Comparison of ENCODE assay signal across 8 cellular contexts in genomic region chr19:5691205-5691929, GRCh38. TPM values are rescaled to one million over a fixed set of nuclear protein-coding genes. Genes with fewer than 3 reads are reported as not detected.
DNase-seq lines count a peak whose midpoint lies in the region; ATAC-seq and TF ChIP-seq lines count a peak whose summit lies in the region.

No MANE protein-coding gene starts in this region.

- peaks cover 55% of the 10 kb centered on the region for H3K36me3 ChIP-seq in RWPE2 (ENCODE audit: low read depth)
- H3K36me3 ChIP-seq in ascending aorta: peaks cover 47 to 49% of the 10 kb centered on the region in 2 donors

- no peaks in the 10 kb centered on the region for H3K9me3 ChIP-seq in RWPE2 (ENCODE audit: severe bottlenecking)
- no peaks in the 10 kb centered on the region for H3K9me3 ChIP-seq in ascending aorta

- peak overlapping the region; percentile 96 for H3K27ac Mint-ChIP-seq in activated CD4-positive, alpha-beta T cell treated with anti-CD3 and anti-CD28 coated beads for 36 hours

- no peaks in the 10 kb centered on the region for H3K9me3 Mint-ChIP-seq in activated CD4-positive, alpha-beta T cell treated with anti-CD3 and anti-CD28 coated beads for 36 hours (ENCODE audit: low read depth)

- H3K4me1 Mint-ChIP-seq in activated CD4-positive, alpha-beta T cell treated with anti-CD3 and anti-CD28 coated beads for 36 hours: peaks cover 21% of the 10 kb centered on the region

- DNase-seq in activated CD4-positive, alpha-beta T cell treated with anti-CD3 and anti-CD28 coated beads for 36 hours: peak; percentile 86
- no peak for DNase-seq in activated CD4-positive, alpha-beta T cell treated with anti-CD3 and anti-CD28 coated beads for 1 hour
- no peak for DNase-seq in RWPE2 (ENCODE audit: low spot score)
- no peak for DNase-seq in ascending aorta (ENCODE audit: low spot score in 2 of 2)
- peak; percentile 68 for DNase-seq in stimulated activated CD4-positive, alpha-beta T cell treated with anti-CD3 and anti-CD28 coated beads, Interleukin-12 subunit alpha, Interleukin-12 subunit beta, amount 100 ng/mL, for 4 hours

- TF ChIP-seq CTCF in RWPE2 (IDR thresholded peaks at IDR 0.05; ENCODE audit: poor library complexity, severe bottlenecking) (no peak), ascending aorta (IDR thresholded peaks at IDR 0.05) (no peak)

- CTCF ChIA-PET in activated CD4-positive, alpha-beta T cell treated with anti-CD3 and anti-CD28 coated beads for 36 hours (lab: Charles Lee): interaction anchor here (0.5 to 1.6 kb wide), 5 partner anchors 27 to 1675 kb away, joined by 3 to 9 read pairs (median 3); partner anchors contain the start of genes CATSPERD, LONP1, SAFB and SAFB2

- H3K4me1 ChIP-seq in RWPE2 (ENCODE audit: insufficient read depth, poor library complexity, severe bottlenecking): no peaks in the 10 kb centered on the region
- peaks cover 5 to 12% of the 10 kb centered on the region in 2 donors for H3K4me1 ChIP-seq in ascending aorta

- peak overlapping the region; percentile 100 for H3K4me3 Mint-ChIP-seq in activated CD4-positive, alpha-beta T cell treated with anti-CD3 and anti-CD28 coated beads for 36 hours

- peak; percentile 4 for ATAC-seq in activated CD4-positive, alpha-beta T cell treated with anti-CD3 and anti-CD28 coated beads for 36 hours
- peak; percentile 2; the same call in 1 of the 3 replicates for ATAC-seq in RWPE2 (ENCODE audit: low read depth)
- no peak for ATAC-seq in GM21367 (IDR thresholded peaks at IDR 0.05; ENCODE audit: unreplicated experiment)
- no peak for ATAC-seq in HG02884 (IDR thresholded peaks at IDR 0.05; ENCODE audit: unreplicated experiment)

- peaks cover 51% of the 10 kb centered on the region for H3K36me3 Mint-ChIP-seq in activated CD4-positive, alpha-beta T cell treated with anti-CD3 and anti-CD28 coated beads for 36 hours (ENCODE audit: low read depth)

- intact Hi-C loops in activated CD4-positive, alpha-beta T cell treated with anti-CD3 and anti-CD28 coated beads for 36 hours (cut with DNase I, micrococcal nuclease): loop anchor here in 1 of 2 experiments (2.0 kb wide), 1 partner anchor 99 kb away; the partner anchor contains the start of gene DUS3L
- intact Hi-C loops in ascending aorta (cut with DNase I): loop anchor here (2.0 kb wide), 1 partner anchor 69 kb away; the partner anchor contains the start of genes SAFB and SAFB2

- peak overlapping the region; percentile 62 for H3K4me3 ChIP-seq in RWPE2 (ENCODE audit: severe bottlenecking)
- H3K4me3 ChIP-seq in ascending aorta: peak overlapping the region; percentile 65 to 70
- peak overlapping the region; percentile 97 for H3K4me3 ChIP-seq in iPS-11a (ENCODE audit: low read depth, low read length)

- no peaks in the 10 kb centered on the region for H3K27me3 Mint-ChIP-seq in activated CD4-positive, alpha-beta T cell treated with anti-CD3 and anti-CD28 coated beads for 36 hours

- no peaks in the 10 kb centered on the region for H3K27me3 ChIP-seq in RWPE2 (ENCODE audit: insufficient read depth, poor library complexity, severe bottlenecking)
- H3K27me3 ChIP-seq in ascending aorta: no peaks in the 10 kb centered on the region

- POLR2A ChIA-PET in activated CD4-positive, alpha-beta T cell treated with anti-CD3 and anti-CD28 coated beads for 36 hours (lab: Charles Lee): interaction anchor here (0.6 to 1.8 kb wide), 7 partner anchors 16 to 824 kb away, joined by 3 to 20 read pairs (median 3); partner anchors contain the start of genes CATSPERD, DUS3L, LONP1 and PLIN3

- H3K27ac ChIP-seq in RWPE2 (ENCODE audit: poor library complexity, severe bottlenecking): peak overlapping the region; percentile 89
- peak overlapping the region; percentile 85 to 88 for H3K27ac ChIP-seq in ascending aorta

RNA-seq across cellular contexts. Expression of gene RPL36, which starts 1.3 kb away (rescaled TPM):
- total RNA-seq in activated CD4-positive, alpha-beta T cell treated with anti-CD3 and anti-CD28 coated beads for 36 hours: 1,000 to 10,000 TPM; 1,452 to 1,530 TPM
- 885 TPM for total RNA-seq in ascending aorta

RNA-seq across cellular contexts. Expression of gene HSD11B1L, which starts 10.5 kb away (rescaled TPM):
- total RNA-seq in activated CD4-positive, alpha-beta T cell treated with anti-CD3 and anti-CD28 coated beads for 36 hours: 1 to 10 TPM; 2.0 to 3.2 TPM
- 116 TPM for total RNA-seq in ascending aorta

RNA-seq across cellular contexts. Expression of gene MICOS13, which starts 11.1 kb away (rescaled TPM):
- total RNA-seq in activated CD4-positive, alpha-beta T cell treated with anti-CD3 and anti-CD28 coated beads for 36 hours: 10 to 100 TPM; 50.9 to 52.1 TPM
- 75.6 TPM for total RNA-seq in ascending aorta

RNA-seq across cellular contexts. Expression of gene LONP1, which starts 28.6 kb away (rescaled TPM):
- total RNA-seq in activated CD4-positive, alpha-beta T cell treated with anti-CD3 and anti-CD28 coated beads for 36 hours: 100 to 1,000 TPM; 287 to 315 TPM
- 60.0 TPM for total RNA-seq in ascending aorta

RNA-seq across cellular contexts. Expression of gene CATSPERD, which starts 29.1 kb away (rescaled TPM):
- not detected for total RNA-seq in activated CD4-positive, alpha-beta T cell treated with anti-CD3 and anti-CD28 coated beads for 36 hours
- not detected for total RNA-seq in ascending aorta

Comparison
In these comparisons a context has a peak if more than half of its experiments do, and no peak if none do; other contexts are left out.
1. DNase-seq: peak in activated CD4-positive, alpha-beta T cell treated with anti-CD3 and anti-CD28 coated beads for 36 hours (single experiment) and stimulated activated CD4-positive, alpha-beta T cell treated with anti-CD3 and anti-CD28 coated beads, Interleukin-12 subunit alpha, Interleukin-12 subunit beta, amount 100 ng/mL, for 4 hours (single experiment); none in activated CD4-positive, alpha-beta T cell treated with anti-CD3 and anti-CD28 coated beads for 1 hour (single experiment), RWPE2 (single experiment) and ascending aorta (0 of 2).
2. ATAC-seq: peak in activated CD4-positive, alpha-beta T cell treated with anti-CD3 and anti-CD28 coated beads for 36 hours (single experiment) and RWPE2 (single experiment); none in GM21367 (single experiment) and HG02884 (single experiment).
3. RNA of gene HSD11B1L, which starts 10.5 kb away (total RNA-seq): 116 TPM in ascending aorta (single experiment); 2.0 to 3.2 TPM in activated CD4-positive, alpha-beta T cell treated with anti-CD3 and anti-CD28 coated beads for 36 hours; every median in the first group is over 10 times any median in the second.
4. Peak in every context shown above with its lines, with median percentiles within 50 percentile points of each other: H3K4me3 ChIP-seq.